2 cellular contexts compared by ENCODE assay signal in the genomic region with DNA sequence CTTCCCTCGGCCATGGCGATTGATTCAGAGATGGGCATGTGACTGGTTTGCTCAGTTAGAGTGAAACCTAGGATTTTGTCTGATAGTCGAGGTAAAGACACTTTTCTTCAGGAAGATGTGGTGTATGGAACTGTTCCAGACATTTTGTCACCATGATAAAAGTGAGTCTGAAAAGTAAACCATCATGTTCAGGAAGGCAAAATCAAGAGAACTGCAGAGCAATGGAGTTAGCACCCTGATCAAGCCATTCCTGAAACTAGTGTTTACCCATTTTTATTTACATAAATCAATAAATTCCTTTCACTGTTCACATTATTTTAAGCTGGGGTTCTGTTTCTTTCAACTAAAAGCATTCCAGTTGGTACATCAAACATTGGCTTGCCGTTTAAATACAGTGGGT. TPM values are rescaled to one million over a fixed set of nuclear protein-coding genes. Genes with fewer than 3 reads are reported as not detected.
"Had no signal": no experiment of that assay in that cellular context is flagged by ENCODE, and none has a peak within 500 bp of the region (broad histone marks: within the 10 kb centered on the region; RNA-seq: fewer than 3 reads in every experiment).

No MANE protein-coding gene starts in this region.

RNA-seq across cellular contexts. Expression of a gene that starts 53.8 kb away (rescaled TPM):
- total RNA-seq: LHCN-M2, NCI-H460 had no signal
